ENCODE assay signal across 15 cellular contexts in the genomic region with DNA sequence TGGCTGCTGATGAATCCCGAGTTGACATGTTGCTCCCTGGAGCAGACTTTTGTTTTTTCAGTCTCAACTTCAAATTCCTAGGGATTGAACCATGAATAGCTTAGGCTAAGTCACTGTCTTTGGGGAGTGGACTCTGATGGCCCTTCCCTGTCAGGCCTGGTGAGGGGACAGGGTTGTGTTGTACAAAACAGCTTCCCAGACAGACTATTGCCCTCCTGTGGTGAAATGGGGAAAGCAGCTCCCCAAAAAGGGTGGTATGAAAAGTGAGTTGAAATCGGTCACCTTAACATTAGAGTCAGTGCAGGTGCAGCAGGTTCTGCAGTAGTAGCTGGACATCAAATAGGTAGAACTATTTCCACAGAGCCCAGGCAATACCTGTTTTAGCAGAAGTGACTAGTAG.
A peak's percentile ranks its signal among the peaks of the same experiment; 100 is the strongest.
DNase-seq lines count a peak whose midpoint lies in the region; ATAC-seq, FAIRE-seq and TF ChIP-seq lines count a peak whose summit lies in the region.
"Had no signal": no experiment of that assay in that cellular context is flagged by ENCODE, and none has a peak within 500 bp of the region (broad histone marks: within the 10 kb centered on the region; RNA-seq: fewer than 3 reads in every experiment).

No MANE protein-coding gene starts in this region.

- H4K20me1 ChIP-seq in fibroblast of lung (ENCODE audit: control insufficient read depth, extremely low read depth, insufficient read depth, low read length), result no peaks in the 10 kb centered on the region

- DNase-seq in AG04450 (ENCODE audit: low read depth, low spot score) (no peak), OCI-M1 (lab: John Stamatoyannopoulos, UW) (peak; percentile 49), fibroblast of lung (ENCODE audit: low read depth in 2 of 2) (no peak), activated gamma-delta T cell treated with Interleukin-2 at 50 U/mL for 16 hours (no peak), kidney (no peak)
- no peak for DNase-seq in stimulated activated naive CD4-positive, alpha-beta T cell (lab: John Stamatoyannopoulos, UW)
- DNase-seq: activated CD4-positive, alpha-beta T cell treated with anti-CD3 and anti-CD28 coated beads, Interleukin-2, amount 10 ng/mL, durations not matched to agents 7 days and 5 days; CD8-positive, alpha-beta T cell; NCI-H2029 treated with DMSO at 0.1 percent for 48 hours had no signal

- H3K4me1 ChIP-seq in fibroblast of lung (ENCODE audit: control insufficient read depth, extremely low read depth, insufficient read depth, low read length) (no peaks in the 10 kb centered on the region), kidney (ENCODE audit: control insufficient read depth in 1 of 2, insufficient read depth in 1 of 2, low read depth in 1 of 2, low read length in 2 of 2) (no peaks in the 10 kb centered on the region)
- H3K4me1 ChIP-seq: SJSA1 had no signal

- H3K36me3 ChIP-seq in fibroblast of lung (ENCODE audit: control insufficient read depth, insufficient read depth, low read length), result no peaks in the 10 kb centered on the region
- H3K36me3 ChIP-seq in kidney (ENCODE audit: control insufficient read depth in 1 of 2, insufficient read depth in 2 of 2, low read length in 2 of 2), result no peaks in the 10 kb centered on the region
- H3K36me3 ChIP-seq: SJSA1, thoracic aorta had no signal

- no peak overlapping the region for H2AFZ ChIP-seq in fibroblast of lung (ENCODE audit: low read length)

- CTCF ChIA-PET in AG04450 (lab: Charles Lee), result interaction anchor here (0.6 to 1.1 kb wide), 2 partner anchors 9 to 218 kb away, joined by 3 to 4 read pairs; no protein-coding TSS in a partner anchor

- no peak for ATAC-seq in GM18909 (IDR thresholded peaks at IDR 0.05; ENCODE audit: poor library complexity, unreplicated experiment)
- ATAC-seq: activated naive CD4-positive, alpha-beta T cell treated with anti-CD3 and anti-CD28 coated beads, Interleukin-2, amount 50 U/mL, for 72 hours; CD8-positive, alpha-beta T cell had no signal

- POLR2A ChIA-PET in AG04450 (lab: Yijun Ruan, JAX), result no interaction called here

- no peaks in the 10 kb centered on the region for H3K27me3 ChIP-seq in AG04450 (ENCODE audit: control insufficient read depth, insufficient read depth, low read length)
- no peaks in the 10 kb centered on the region for H3K27me3 ChIP-seq in fibroblast of lung (ENCODE audit: control insufficient read depth, insufficient read depth, low read length)
- H3K27me3 ChIP-seq: SJSA1 had no signal

- H3K4me3 ChIP-seq in AG04450 (ENCODE audit: low read depth, low read length) (no peak overlapping the region), fibroblast of lung (replicated peaks in 1 of 4; ENCODE audit: control extremely low read depth in 1 of 4, insufficient read depth in 1 of 4, low read depth in 3 of 4, low read length in 4 of 4) (no peak overlapping the region), kidney (ENCODE audit: low read length in 2 of 2) (no peak overlapping the region)
- H3K4me3 ChIP-seq: SJSA1, thoracic aorta had no signal

- no peak for FAIRE-seq in kidney (lab: Jason Lieb, UNC)
- FAIRE-seq: GM12892 had no signal

- H3K27ac ChIP-seq in AG04450 (ENCODE audit: low read depth, low read length) (no peak overlapping the region), fibroblast of lung (ENCODE audit: insufficient read depth, low read length) (no peak overlapping the region), kidney (ENCODE audit: low read depth in 2 of 2, low read length in 2 of 2) (no peak overlapping the region)
- H3K27ac ChIP-seq: SJSA1, thoracic aorta had no signal

- no peaks in the 10 kb centered on the region for H3K9me3 ChIP-seq in AG04450 (ENCODE audit: control insufficient read depth, insufficient read depth, low read length)
- H3K9me3 ChIP-seq in fibroblast of lung (ENCODE audit: control insufficient read depth, insufficient read depth, low read depth, low read length), result no peaks in the 10 kb centered on the region
- H3K9me3 ChIP-seq in kidney (ENCODE audit: control insufficient read depth in 1 of 2, low read length in 2 of 2), result no peaks in the 10 kb centered on the region
- H3K9me3 ChIP-seq: SJSA1, thoracic aorta had no signal

- TF ChIP-seq CTCF in AG04450 (IDR thresholded peaks at IDR 0.05; ENCODE audit: low read depth, low read length) (peak; percentile 33), GM12872 (IDR thresholded peaks at IDR 0.05; ENCODE audit: insufficient read depth, low read depth, low read length) (0 out of 3 replicates have a peak, but pooled peaks have one; percentile 19), fibroblast of lung (conservative IDR thresholded peaks at IDR 0.05 in 1 of 2, IDR thresholded peaks at IDR 0.05 in 1 of 2; ENCODE audit: low read depth in 1 of 2, low read length in 2 of 2) (peak; percentile 20 to 21), kidney (IDR thresholded peaks at IDR 0.05; ENCODE audit: borderline replicate concordance, extremely low read depth, insufficient read depth) (no peak)

- intact Hi-C loops in kidney (cut with DNase I), result no loop called here

- no peak overlapping the region for H3K4me2 ChIP-seq in fibroblast of lung (ENCODE audit: extremely low read depth, insufficient read depth, low read length)

- H3K9ac ChIP-seq in fibroblast of lung (ENCODE audit: insufficient read depth, low read length) (no peak overlapping the region), kidney (ENCODE audit: low read length in 2 of 2) (no peak overlapping the region)

- no peaks in the 10 kb centered on the region for H3K79me2 ChIP-seq in fibroblast of lung (ENCODE audit: control insufficient read depth, insufficient read depth, low read length)
